In genomic region chr11:93166867-93167266, GRCh38 we compare ENCODE assay signal across 13 cellular contexts. TPM values are rescaled to one million over a fixed set of nuclear protein-coding genes. Genes with fewer than 3 reads are reported as not detected.
A peak's percentile ranks its signal among the peaks of the same experiment; 100 is the strongest.
DNase-seq lines count a peak whose midpoint lies in the region; ATAC-seq and TF ChIP-seq lines count a peak whose summit lies in the region.
"Had no signal": no experiment of that assay in that cellular context is flagged by ENCODE, and none has a peak within 500 bp of the region (broad histone marks: within the 10 kb centered on the region; RNA-seq: fewer than 3 reads in every experiment).

No MANE protein-coding gene starts in this region.

- ATAC-seq in GM18858 (IDR thresholded peaks at IDR 0.05; ENCODE audit: unreplicated experiment): peak; percentile 69
- ATAC-seq in GM21737 (IDR thresholded peaks at IDR 0.05; ENCODE audit: unreplicated experiment): peak; percentile 62
- ATAC-seq in HG03460 (IDR thresholded peaks at IDR 0.05; ENCODE audit: unreplicated experiment): peak; percentile 49

- no peaks in the 10 kb centered on the region for H3K27me3 Mint-ChIP-seq in CD4-positive, alpha-beta memory T cell
- H3K27me3 Mint-ChIP-seq in glutamatergic neuron (ENCODE audit: unreplicated experiment): no peaks in the 10 kb centered on the region

- intact Hi-C loops in CD4-positive, alpha-beta memory T cell (cut with micrococcal nuclease): no loop called here

- no peaks in the 10 kb centered on the region for H3K9me3 Mint-ChIP-seq in CD4-positive, alpha-beta memory T cell
- no peaks in the 10 kb centered on the region for H3K9me3 Mint-ChIP-seq in glutamatergic neuron (ENCODE audit: unreplicated experiment)

- H3K4me1 ChIP-seq in CD4-positive, alpha-beta memory T cell (ENCODE audit: insufficient read depth, low read length): peaks cover 9% of the 10 kb centered on the region

- peaks cover 7% of the 10 kb centered on the region for H3K36me3 ChIP-seq in CD4-positive, alpha-beta memory T cell (ENCODE audit: insufficient read depth, low read length)

- no peak for TF ChIP-seq CTCF in glutamatergic neuron (IDR thresholded peaks at IDR 0.05; ENCODE audit: partially characterized antibody, unreplicated experiment)

- POLR2A ChIA-PET in CD4-positive, alpha-beta memory T cell (lab: Charles Lee; ENCODE audit: partially characterized antibody): no interaction called here

- no peak overlapping the region for H3K27ac Mint-ChIP-seq in CD4-positive, alpha-beta memory T cell
- H3K27ac Mint-ChIP-seq in glutamatergic neuron (ENCODE audit: unreplicated experiment): no peak overlapping the region

- no peak overlapping the region for H3K4me3 Mint-ChIP-seq in CD4-positive, alpha-beta memory T cell
- no peak overlapping the region for H3K4me3 Mint-ChIP-seq in glutamatergic neuron (ENCODE audit: unreplicated experiment)

- H3K27ac ChIP-seq in CD4-positive, alpha-beta memory T cell (ENCODE audit: low read depth, low read length): no peak overlapping the region
- H3K27ac ChIP-seq: skin epidermis had no signal

- H3K27me3 ChIP-seq in CD4-positive, alpha-beta memory T cell (ENCODE audit: insufficient read depth, low read length): no peaks in the 10 kb centered on the region

- H3K9me3 ChIP-seq in CD4-positive, alpha-beta memory T cell (ENCODE audit: control insufficient read depth in 1 of 2, low read length in 2 of 2): no peaks in the 10 kb centered on the region
- H3K9me3 ChIP-seq: SK-N-SH had no signal

- H3K4me3 ChIP-seq in CD4-positive, alpha-beta memory T cell (ENCODE audit: low read length in 2 of 2): no peak overlapping the region
- H3K4me3 ChIP-seq: skin epidermis had no signal

- peaks cover 6 to 18% (median 8%) of the 10 kb centered on the region in 4 donors for H3K4me1 Mint-ChIP-seq in CD4-positive, alpha-beta memory T cell
- no peaks in the 10 kb centered on the region for H3K4me1 Mint-ChIP-seq in glutamatergic neuron (ENCODE audit: low read depth, unreplicated experiment)

- H3K36me3 Mint-ChIP-seq in CD4-positive, alpha-beta memory T cell: peaks cover 25 to 30% of the 10 kb centered on the region in 2 donors
- H3K36me3 Mint-ChIP-seq in glutamatergic neuron (ENCODE audit: unreplicated experiment): no peaks in the 10 kb centered on the region

- CTCF ChIA-PET in CD4-positive, alpha-beta memory T cell (lab: Charles Lee; ENCODE audit: partially characterized antibody): no interaction called here

- peak; percentile 37 for DNase-seq in left kidney (ENCODE audit: low read depth, low spot score)
- DNase-seq in activated CD4-positive, alpha-beta T cell treated with anti-CD3 and anti-CD28 coated beads for 4 hours: no peak
- no peak for DNase-seq in CD4-positive, alpha-beta memory T cell
- DNase-seq in glutamatergic neuron: no peak
- DNase-seq: activated CD4-positive, CD25-positive, alpha-beta regulatory T cell; amniotic stem cell; mesenchymal stem cell; NCI-H1436 treated with DMSO at 0.1 percent for 48 hours; SK-N-SH had no signal

RNA-seq across cellular contexts. Expression of gene SLC36A4, which starts 30.9 kb away (rescaled TPM):
- 10 to 100 TPM; 15.4 to 21.5 TPM for total RNA-seq in CD4-positive, alpha-beta memory T cell
- polyA plus RNA-seq in CD4-positive, alpha-beta memory T cell: 10 to 100 TPM; 23.4 to 33.5 TPM
- total RNA-seq in glutamatergic neuron (ENCODE audit: unreplicated experiment): 33.1 TPM
